ENCODE assay signal across 9 cellular contexts in genomic region chr15:59298255-59298856, GRCh38.
A peak's percentile ranks its signal among the peaks of the same experiment; 100 is the strongest.
DNase-seq lines count a peak whose midpoint lies in the region; ATAC-seq and TF ChIP-seq lines count a peak whose summit lies in the region.
"Had no signal": no experiment of that assay in that cellular context is flagged by ENCODE, and none has a peak within 500 bp of the region (broad histone marks: within the 10 kb centered on the region; RNA-seq: fewer than 3 reads in every experiment).

No MANE protein-coding gene starts in this region.

- H3K9me3 ChIP-seq in T-helper 17 cell (ENCODE audit: control insufficient read depth, low read length, poor library complexity, severe bottlenecking) (no peaks in the 10 kb centered on the region), vagina (no peaks in the 10 kb centered on the region), gastrocnemius medialis (no peaks in the 10 kb centered on the region), sigmoid colon (no peaks in the 10 kb centered on the region)

- intact Hi-C loops in vagina (cut with DNase I), result loop anchor here (10.0 kb wide), 1 partner anchor 76 kb away; the partner anchor contains the start of gene MYO1E
- intact Hi-C loops in gastrocnemius medialis (cut with DNase I; ENCODE audit: low total_unique reads), result loop anchor here (5.0 kb wide), 1 partner anchor 61 kb away; no protein-coding TSS in a partner anchor
- intact Hi-C loops in sigmoid colon (cut with DNase I), result no loop called here

- TF ChIP-seq POLR2A in vagina (IDR thresholded peaks at IDR 0.05), result no peak
- TF ChIP-seq POLR2A in gastrocnemius medialis (IDR thresholded peaks at IDR 0.05), result no peak
- TF ChIP-seq POLR2A in sigmoid colon (IDR thresholded peaks at IDR 0.05), result no peak

- in situ Hi-C loops in gastrocnemius medialis (cut with MboI; ENCODE audit: low sequenced_read_pairs in 4 of 4), result no loop called here

- H3K9me3 Mint-ChIP-seq in memory B cell, result no peaks in the 10 kb centered on the region

- H3K27ac Mint-ChIP-seq in T-helper 17 cell (peak overlapping the region; percentile 39), memory B cell (peak overlapping the region; percentile 85)

- TF ChIP-seq EP300 in sigmoid colon (IDR thresholded peaks at IDR 0.05), result no peak

- H3K4me1 Mint-ChIP-seq in T-helper 17 cell (peaks cover 26% of the 10 kb centered on the region), memory B cell (peaks cover 60% of the 10 kb centered on the region)

- H3K36me3 Mint-ChIP-seq in T-helper 17 cell (ENCODE audit: low read depth), result no peaks in the 10 kb centered on the region
- H3K36me3 Mint-ChIP-seq in memory B cell, result peaks cover 2% of the 10 kb centered on the region

- H3K27me3 Mint-ChIP-seq in T-helper 17 cell (no peaks in the 10 kb centered on the region), memory B cell (no peaks in the 10 kb centered on the region)

- H3K36me3 ChIP-seq in vagina, result no peaks in the 10 kb centered on the region
- H3K36me3 ChIP-seq in gastrocnemius medialis, result no peaks in the 10 kb centered on the region
- no peaks in the 10 kb centered on the region for H3K36me3 ChIP-seq in sigmoid colon

- 75 to 89% methylated on average over 8 of the region's 8 CpGs for WGBS in sigmoid colon, 2 donors

- H3K4me3 ChIP-seq in vagina (no peak overlapping the region), gastrocnemius medialis (no peak overlapping the region), sigmoid colon (no peak overlapping the region)

- DNase-seq in T-helper 17 cell, result no peak
- peak; percentile 41 to 58 for DNase-seq in memory B cell (ENCODE audit: low spot score in 2 of 2)
- DNase-seq in vagina (ENCODE audit: extremely low spot score in 2 of 2), result no peak
- DNase-seq in gastrocnemius medialis, result no peak
- no peak for DNase-seq in sigmoid colon
- no peak for DNase-seq in T-helper 9 cell

- H3K4me3 Mint-ChIP-seq in T-helper 17 cell (peak overlapping the region; percentile 28), memory B cell (peak overlapping the region; percentile 67)

- peak; percentile 47 for ATAC-seq in GM18861 (IDR thresholded peaks at IDR 0.05; ENCODE audit: unreplicated experiment)
- ATAC-seq in HG02798 (IDR thresholded peaks at IDR 0.05; ENCODE audit: poor library complexity, unreplicated experiment), result peak; percentile 70
- peak; percentile 37 for ATAC-seq in T-helper 17 cell
- ATAC-seq in memory B cell (ENCODE audit: low read depth), result peak; percentile 66
- ATAC-seq in gastrocnemius medialis, result no peak

- H3K27ac ChIP-seq in vagina (no peak overlapping the region), gastrocnemius medialis (peak overlapping the region in 2 of 4 donors; percentile 12 to 48), sigmoid colon (no peak overlapping the region)
- H3K27ac ChIP-seq: KMS-11 had no signal

- H3K4me1 ChIP-seq in vagina, result peaks cover 50% of the 10 kb centered on the region
- H3K4me1 ChIP-seq in gastrocnemius medialis, result peaks cover 41 to 51% of the 10 kb centered on the region in 2 donors
- peaks cover 0 to 39% (median 36%) of the 10 kb centered on the region in 4 donors for H3K4me1 ChIP-seq in sigmoid colon

- TF ChIP-seq CTCF in vagina (IDR thresholded peaks at IDR 0.05) (no peak), gastrocnemius medialis (IDR thresholded peaks at IDR 0.05 in 4 of 5, conservative IDR thresholded peaks at IDR 0.05 in 1 of 5) (no peak), sigmoid colon (IDR thresholded peaks at IDR 0.05) (no peak)

- H3K27me3 ChIP-seq in vagina (no peaks in the 10 kb centered on the region), gastrocnemius medialis (no peaks in the 10 kb centered on the region), sigmoid colon (no peaks in the 10 kb centered on the region)

Comparison
In these comparisons a context has a peak if more than half of its experiments do, and no peak if none do; other contexts are left out.
1. ATAC-seq: peak in GM18861 (single experiment), HG02798 (single experiment), T-helper 17 cell (single experiment) and memory B cell (single experiment); none in gastrocnemius medialis (0 of 2).
2. DNase-seq: peak in memory B cell (2 of 2); none in T-helper 17 cell (0 of 3), vagina (0 of 2), gastrocnemius medialis (0 of 2), sigmoid colon (single experiment) and T-helper 9 cell (single experiment).